24 cellular contexts compared by ENCODE assay signal in genomic region chr5:35138232-35138631, GRCh38.
DNase-seq lines count a peak whose midpoint lies in the region; ATAC-seq, FAIRE-seq and TF ChIP-seq lines count a peak whose summit lies in the region.
"Had no signal": no experiment of that assay in that cellular context is flagged by ENCODE, and none has a peak within 500 bp of the region (broad histone marks: within the 10 kb centered on the region; RNA-seq: fewer than 3 reads in every experiment).

No MANE protein-coding gene starts in this region.

- DNase-seq in H54 (ENCODE audit: insufficient read length, low spot score), result no peak
- DNase-seq in amniotic epithelial cell (ENCODE audit: low read depth), result peak; percentile 92
- DNase-seq in foreskin melanocyte, result peak; percentile 89
- no peak for DNase-seq in naive thymus-derived CD4-positive, alpha-beta T cell
- no peak for DNase-seq in small intestine
- no peak for DNase-seq in activated CD4-positive, alpha-beta T cell treated with anti-CD3 and anti-CD28 coated beads, Interleukin-2, amount 10 ng/mL, durations not matched to agents 24 days and 14 days
- DNase-seq in body of pancreas, result no peak
- DNase-seq: 8988T; activated CD4-positive, CD25-positive, alpha-beta regulatory T cell; activated CD8-positive, alpha-beta T cell treated with anti-CD3 and anti-CD28 coated beads, Interleukin-2, amount 10 ng/mL, durations not matched to agents 7 days and 5 days; activated naive CD4-positive, alpha-beta T cell treated with anti-CD3 and anti-CD28 coated beads, Interleukin-2, amount 50 U/mL, for 16 hours; activated T-cell treated with anti-CD3 and anti-CD28 coated beads, Interleukin-2, amount 50 U/mL, for 48 hours; H7; mammary epithelial cell; NCI-H2171; NCI-H526; substantia nigra; T-helper 9 cell had no signal

- H3K4me1 Mint-ChIP-seq in naive thymus-derived CD4-positive, alpha-beta T cell, result peaks cover 0 to 1% (median 0%) of the 10 kb centered on the region in 7 donors
- no peaks in the 10 kb centered on the region for H3K4me1 Mint-ChIP-seq in activated CD4-positive, alpha-beta T cell treated with anti-CD3 and anti-CD28 coated beads, Interleukin-2, amount 10 ng/mL, durations not matched to agents 24 days and 14 days
- H3K4me1 Mint-ChIP-seq: brain had no signal

- no peak overlapping the region for H3K27ac Mint-ChIP-seq in naive thymus-derived CD4-positive, alpha-beta T cell
- H3K27ac Mint-ChIP-seq in activated CD4-positive, alpha-beta T cell treated with anti-CD3 and anti-CD28 coated beads, Interleukin-2, amount 10 ng/mL, durations not matched to agents 24 days and 14 days, result no peak overlapping the region
- H3K27ac Mint-ChIP-seq: activated CD8-positive, alpha-beta T cell treated with anti-CD3 and anti-CD28 coated beads, Interleukin-2, amount 10 ng/mL, durations not matched to agents 7 days and 5 days; brain; CD14-positive monocyte had no signal

- H3K9me3 Mint-ChIP-seq in naive thymus-derived CD4-positive, alpha-beta T cell, result no peaks in the 10 kb centered on the region
- no peaks in the 10 kb centered on the region for H3K9me3 Mint-ChIP-seq in activated CD4-positive, alpha-beta T cell treated with anti-CD3 and anti-CD28 coated beads, Interleukin-2, amount 10 ng/mL, durations not matched to agents 24 days and 14 days
- H3K9me3 Mint-ChIP-seq: brain, CD14-positive monocyte had no signal

- peaks cover 23 to 34% (median 25%) of the 10 kb centered on the region in 5 donors for H3K27me3 Mint-ChIP-seq in naive thymus-derived CD4-positive, alpha-beta T cell
- peaks cover 23% of the 10 kb centered on the region for H3K27me3 Mint-ChIP-seq in activated CD4-positive, alpha-beta T cell treated with anti-CD3 and anti-CD28 coated beads, Interleukin-2, amount 10 ng/mL, durations not matched to agents 24 days and 14 days

- H3K79me2 ChIP-seq in ACC112 (ENCODE audit: control insufficient read depth, insufficient read depth, low read length, unreplicated experiment), result no peaks in the 10 kb centered on the region

- no peaks in the 10 kb centered on the region for H3K9me3 ChIP-seq in naive thymus-derived CD4-positive, alpha-beta T cell (ENCODE audit: control insufficient read depth in 2 of 3, low read length in 3 of 3)
- no peaks in the 10 kb centered on the region for H3K9me3 ChIP-seq in small intestine (ENCODE audit: control insufficient read depth, low read depth)
- H3K9me3 ChIP-seq in body of pancreas, result no peaks in the 10 kb centered on the region

- no peak overlapping the region for H2AFZ ChIP-seq in ACC112 (ENCODE audit: low read length, unreplicated experiment)

- CTCF ChIA-PET in naive thymus-derived CD4-positive, alpha-beta T cell (lab: Charles Lee), result no interaction called here

- H3K27ac ChIP-seq in ACC112 (ENCODE audit: low read depth, low read length) (peak overlapping the region; percentile 59), small intestine (ENCODE audit: low read depth in 1 of 2, low read length in 1 of 2) (no peak overlapping the region), body of pancreas (no peak overlapping the region)
- no peak overlapping the region for H3K27ac ChIP-seq in naive thymus-derived CD4-positive, alpha-beta T cell (ENCODE audit: low read depth, low read length)
- H3K27ac ChIP-seq: RWPE1 had no signal

- H3K4me3 Mint-ChIP-seq in naive thymus-derived CD4-positive, alpha-beta T cell, result no peak overlapping the region
- no peak overlapping the region for H3K4me3 Mint-ChIP-seq in activated CD4-positive, alpha-beta T cell treated with anti-CD3 and anti-CD28 coated beads, Interleukin-2, amount 10 ng/mL, durations not matched to agents 24 days and 14 days
- H3K4me3 Mint-ChIP-seq: activated CD8-positive, alpha-beta T cell treated with anti-CD3 and anti-CD28 coated beads, Interleukin-2, amount 10 ng/mL, durations not matched to agents 7 days and 5 days; brain; CD14-positive monocyte had no signal

- no peak for ATAC-seq in naive thymus-derived CD4-positive, alpha-beta T cell
- no peak for ATAC-seq in body of pancreas
- ATAC-seq: activated CD8-positive, alpha-beta T cell treated with anti-CD3 and anti-CD28 coated beads, Interleukin-2, amount 10 ng/mL, durations not matched to agents 7 days and 5 days had no signal

- no peak for TF ChIP-seq CTCF in body of pancreas (IDR thresholded peaks at IDR 0.05)

- H3K4me1 ChIP-seq in ACC112 (ENCODE audit: control insufficient read depth, insufficient read depth, low read length, unreplicated experiment) (peaks cover 33% of the 10 kb centered on the region), small intestine (ENCODE audit: control insufficient read depth in 2 of 2, insufficient read depth in 1 of 2, low read depth in 1 of 2, low read length in 1 of 2) (peaks cover 0 to 3% of the 10 kb centered on the region in 2 donors), body of pancreas (no peaks in the 10 kb centered on the region)
- no peaks in the 10 kb centered on the region for H3K4me1 ChIP-seq in naive thymus-derived CD4-positive, alpha-beta T cell (ENCODE audit: control insufficient read depth in 2 of 2, insufficient read depth in 2 of 2, low read length in 2 of 2)

- intact Hi-C loops in naive thymus-derived CD4-positive, alpha-beta T cell (cut with micrococcal nuclease), result no loop called here
- intact Hi-C loops in activated CD4-positive, alpha-beta T cell treated with anti-CD3 and anti-CD28 coated beads, Interleukin-2, amount 10 ng/mL, durations not matched to agents 24 days and 14 days (cut with micrococcal nuclease), result no loop called here
- intact Hi-C loops in body of pancreas (cut with DNase I), result no loop called here

- TF ChIP-seq POLR2A in H54 (IDR thresholded peaks at IDR 0.05; ENCODE audit: low read depth, low read length), result no peak
- no peak for TF ChIP-seq POLR2A in body of pancreas (IDR thresholded peaks at IDR 0.05)

- no peaks in the 10 kb centered on the region for H3K36me3 ChIP-seq in ACC112 (ENCODE audit: insufficient read depth, low read length)
- no peaks in the 10 kb centered on the region for H3K36me3 ChIP-seq in naive thymus-derived CD4-positive, alpha-beta T cell (ENCODE audit: control insufficient read depth in 2 of 3, insufficient read depth in 3 of 3, low read length in 3 of 3)
- H3K36me3 ChIP-seq in small intestine (ENCODE audit: control insufficient read depth in 2 of 2, insufficient read depth in 2 of 2, low read length in 2 of 2), result no peaks in the 10 kb centered on the region
- no peaks in the 10 kb centered on the region for H3K36me3 ChIP-seq in body of pancreas (replicated peaks in 1 of 2; ENCODE audit: insufficient read depth in 1 of 2, low read depth in 2 of 2)

- 0 out of 2 replicates have a peak overlapping the region, but pooled peaks have one; percentile 18 for H3K4me3 ChIP-seq in ACC112 (ENCODE audit: low read depth, low read length)
- no peak overlapping the region for H3K4me3 ChIP-seq in naive thymus-derived CD4-positive, alpha-beta T cell (ENCODE audit: low read length)
- no peak overlapping the region for H3K4me3 ChIP-seq in small intestine (ENCODE audit: low read depth in 1 of 2, low read length in 2 of 2)
- no peak overlapping the region for H3K4me3 ChIP-seq in body of pancreas

- FAIRE-seq in H54 (lab: Jason Lieb, UNC) (peak; percentile 81), small intestine (lab: Jason Lieb, UNC) (no peak)
- FAIRE-seq: frontal cortex, G401.6 had no signal

- no peaks in the 10 kb centered on the region for H3K36me3 Mint-ChIP-seq in naive thymus-derived CD4-positive, alpha-beta T cell
- no peaks in the 10 kb centered on the region for H3K36me3 Mint-ChIP-seq in activated CD4-positive, alpha-beta T cell treated with anti-CD3 and anti-CD28 coated beads, Interleukin-2, amount 10 ng/mL, durations not matched to agents 24 days and 14 days (ENCODE audit: low read depth)
- H3K36me3 Mint-ChIP-seq: brain had no signal

- H3K27me3 ChIP-seq in ACC112 (ENCODE audit: insufficient read depth, low read length) (no peaks in the 10 kb centered on the region), small intestine (ENCODE audit: control insufficient read depth in 2 of 2, insufficient read depth in 2 of 2, low read length in 2 of 2) (no peaks in the 10 kb centered on the region), body of pancreas (no peaks in the 10 kb centered on the region)
- H3K27me3 ChIP-seq in naive thymus-derived CD4-positive, alpha-beta T cell (ENCODE audit: control insufficient read depth in 2 of 2, insufficient read depth in 2 of 2, low read length in 2 of 2), result no peaks in the 10 kb centered on the region

- POLR2A ChIA-PET in naive thymus-derived CD4-positive, alpha-beta T cell (lab: Charles Lee), result no interaction called here

- WGBS in small intestine, 3 donors, result 84 to 94% (median 94%) methylated on average over 1 of the region's 1 CpG
- WGBS in body of pancreas, 2 donors, result 89 to 90% methylated on average over 1 of the region's 1 CpG

Comparison
In these comparisons a context has a peak if more than half of its experiments do, and no peak if none do; other contexts are left out.
1. DNase-seq: peak in amniotic epithelial cell (single experiment) and foreskin melanocyte (single experiment); none in H54 (single experiment), naive thymus-derived CD4-positive, alpha-beta T cell (0 of 9), small intestine (single experiment), activated CD4-positive, alpha-beta T cell treated with anti-CD3 and anti-CD28 coated beads, Interleukin-2, amount 10 ng/mL, durations not matched to agents 24 days and 14 days (single experiment) and body of pancreas (0 of 4).